Comparison of ENCODE assay signal across 8 cellular contexts in genomic region chr2:171923206-171923605, GRCh38. TPM values are rescaled to one million over a fixed set of nuclear protein-coding genes. Genes with fewer than 3 reads are reported as not detected.
DNase-seq lines count a peak whose midpoint lies in the region; ATAC-seq lines count a peak whose summit lies in the region.

No MANE protein-coding gene starts in this region.

- H3K36me3 Mint-ChIP-seq in IgD-negative memory B cell (peaks cover 3% of the 10 kb centered on the region), immature natural killer cell (peaks cover 0 to 9% (median 6%) of the 10 kb centered on the region in 3 donors)
- peaks cover 21% of the 10 kb centered on the region for H3K36me3 Mint-ChIP-seq in activated naive CD8-positive, alpha-beta T cell treated with anti-CD3 and anti-CD28 coated beads for 36 hours

- peak; percentile 1 for DNase-seq in DMS79 (lab: John Stamatoyannopoulos, UW)
- no peak for DNase-seq in activated naive CD8-positive, alpha-beta T cell treated with anti-CD3 and anti-CD28 coated beads for 36 hours
- no peak for DNase-seq in immature natural killer cell
- peak; percentile 7 for DNase-seq in stromal cell of bone marrow (ENCODE audit: low read depth)
- DNase-seq in NCI-H2171 treated with DMSO at 0.1 percent for 48 hours (lab: John Stamatoyannopoulos, UW), result no peak
- DNase-seq in NCI-H2196 treated with DMSO at 0.1 percent for 48 hours (lab: John Stamatoyannopoulos, UW; ENCODE audit: unreplicated experiment), result no peak

- ATAC-seq in GM19035 (IDR thresholded peaks at IDR 0.05; ENCODE audit: unreplicated experiment), result no peak

- H3K27ac Mint-ChIP-seq in IgD-negative memory B cell, result peak overlapping the region; percentile 47 to 98 (median 90)
- H3K27ac Mint-ChIP-seq in activated naive CD8-positive, alpha-beta T cell treated with anti-CD3 and anti-CD28 coated beads for 36 hours, result peak overlapping the region; percentile 95
- H3K27ac Mint-ChIP-seq in immature natural killer cell, result peak overlapping the region; percentile 94 to 100 (median 98)

- no peaks in the 10 kb centered on the region for H3K9me3 Mint-ChIP-seq in IgD-negative memory B cell
- no peaks in the 10 kb centered on the region for H3K9me3 Mint-ChIP-seq in activated naive CD8-positive, alpha-beta T cell treated with anti-CD3 and anti-CD28 coated beads for 36 hours
- no peaks in the 10 kb centered on the region for H3K9me3 Mint-ChIP-seq in immature natural killer cell

- H3K27me3 Mint-ChIP-seq in IgD-negative memory B cell (no peaks in the 10 kb centered on the region), immature natural killer cell (ENCODE audit: low read depth in 3 of 3) (peaks cover 0 to 7% (median 3%) of the 10 kb centered on the region in 3 donors)
- no peaks in the 10 kb centered on the region for H3K27me3 Mint-ChIP-seq in activated naive CD8-positive, alpha-beta T cell treated with anti-CD3 and anti-CD28 coated beads for 36 hours

- H3K4me3 Mint-ChIP-seq in IgD-negative memory B cell, result peak overlapping the region; percentile 92 to 98 (median 97)
- peak overlapping the region; percentile 93 for H3K4me3 Mint-ChIP-seq in activated naive CD8-positive, alpha-beta T cell treated with anti-CD3 and anti-CD28 coated beads for 36 hours
- peak overlapping the region; percentile 96 to 100 (median 100) for H3K4me3 Mint-ChIP-seq in immature natural killer cell

- peaks cover 17 to 28% (median 26%) of the 10 kb centered on the region in 3 donors for H3K4me1 Mint-ChIP-seq in IgD-negative memory B cell
- peaks cover 36% of the 10 kb centered on the region for H3K4me1 Mint-ChIP-seq in activated naive CD8-positive, alpha-beta T cell treated with anti-CD3 and anti-CD28 coated beads for 36 hours
- H3K4me1 Mint-ChIP-seq in immature natural killer cell, result peaks cover 34 to 52% of the 10 kb centered on the region in 2 donors

RNA-seq across cellular contexts. Expression of gene HAT1, which starts 0.9 kb away (rescaled TPM):
- polyA plus RNA-seq in IgD-negative memory B cell (49.0 TPM), immature natural killer cell (100 to 1,000 TPM in 1 of 3 donors, 10 to 100 TPM in 2; 49.0 to 103 (median 70.6) TPM)
- total RNA-seq in activated naive CD8-positive, alpha-beta T cell treated with anti-CD3 and anti-CD28 coated beads for 36 hours, result 10 to 100 TPM; 92.4 to 95.6 TPM

RNA-seq across cellular contexts. Expression of gene SLC25A12, which starts 29.2 kb away (rescaled TPM):
- polyA plus RNA-seq in IgD-negative memory B cell (14.0 TPM), immature natural killer cell (10 to 100 TPM; 14.1 to 19.8 (median 19.2) TPM)
- total RNA-seq in activated naive CD8-positive, alpha-beta T cell treated with anti-CD3 and anti-CD28 coated beads for 36 hours, result 10 to 100 TPM; 24.5 to 25.5 TPM

Comparison
In these comparisons a context has a peak if more than half of its experiments do, and no peak if none do; other contexts are left out.
1. DNase-seq: peak in DMS79 (single experiment) and stromal cell of bone marrow (single experiment); none in activated naive CD8-positive, alpha-beta T cell treated with anti-CD3 and anti-CD28 coated beads for 36 hours (single experiment), immature natural killer cell (0 of 3), NCI-H2171 treated with DMSO at 0.1 percent for 48 hours (single experiment) and NCI-H2196 treated with DMSO at 0.1 percent for 48 hours (single experiment).
2. Peak in every context shown above with its lines, with median percentiles within 50 percentile points of each other: H3K27ac Mint-ChIP-seq and H3K4me3 Mint-ChIP-seq.